In the genomic region with DNA sequence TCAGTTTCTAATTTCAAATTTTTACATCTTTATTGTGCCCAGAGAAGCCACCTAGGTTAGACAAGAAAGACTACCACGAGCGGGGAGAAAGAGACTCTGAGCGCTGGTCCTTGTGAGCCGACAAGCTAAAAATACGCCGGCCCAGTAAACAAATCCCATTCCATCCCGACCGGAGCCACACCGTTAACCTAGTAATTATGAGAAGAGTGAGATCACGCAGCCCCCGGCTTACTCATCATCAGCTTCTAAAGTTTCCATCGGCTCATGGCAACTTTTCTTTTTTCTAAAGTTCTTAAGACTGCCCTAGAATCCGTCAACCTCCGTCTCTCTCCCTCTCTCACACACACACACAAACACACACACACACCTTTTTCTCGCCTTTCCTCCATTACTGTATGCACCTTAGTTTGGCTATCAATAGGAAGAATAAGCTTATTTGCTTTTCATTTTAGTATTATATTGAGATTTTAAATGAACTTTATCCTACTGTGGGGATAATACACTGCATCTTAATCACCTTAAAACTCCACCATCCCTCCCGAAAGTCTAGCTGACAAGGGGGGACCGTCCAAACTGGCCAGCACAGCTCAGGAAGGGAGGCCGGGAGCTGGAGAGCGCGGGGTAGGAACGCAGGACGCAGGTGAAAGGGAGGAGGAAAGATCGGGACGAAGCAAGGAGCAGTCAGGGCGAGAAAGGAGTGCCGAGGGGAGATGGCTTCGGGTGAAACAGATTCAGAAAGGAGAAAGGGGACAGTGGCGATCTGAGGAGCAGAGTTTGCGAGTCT, we compare ENCODE assay signal across 8 cellular contexts. TPM values are rescaled to one million over a fixed set of nuclear protein-coding genes. Genes with fewer than 3 reads are reported as not detected.
DNase-seq lines count a peak whose midpoint lies in the region; ATAC-seq lines count a peak whose summit lies in the region.

No MANE protein-coding gene starts in this region.

- H3K27ac ChIP-seq in muscle layer of colon (ENCODE audit: low read depth, low read length) = peak overlapping the region; percentile 62

- H3K9me3 ChIP-seq in ES-I3 (ENCODE audit: control insufficient read depth, insufficient read depth, low read length) = no peaks in the 10 kb centered on the region
- no peaks in the 10 kb centered on the region for H3K9me3 ChIP-seq in muscle layer of colon (ENCODE audit: low read length)

- peaks cover 14% of the 10 kb centered on the region for H3K4me1 ChIP-seq in ES-I3 (ENCODE audit: insufficient read depth, low read length)
- H3K4me1 ChIP-seq in muscle layer of colon (ENCODE audit: insufficient read depth, low read length) = peaks cover 34% of the 10 kb centered on the region

- peak; percentile 13 for ATAC-seq in HG02973 (IDR thresholded peaks at IDR 0.05; ENCODE audit: unreplicated experiment)
- peak; percentile 51 for ATAC-seq in esophagus mucosa
- ATAC-seq in GM18519 (IDR thresholded peaks at IDR 0.05; ENCODE audit: low FRiP score, unreplicated experiment) = no peak

- H3K9ac ChIP-seq in ES-I3 (ENCODE audit: low read depth, low read length) = peak overlapping the region; percentile 81
- peak overlapping the region; percentile 97 for H3K9ac ChIP-seq in muscle layer of colon (ENCODE audit: low read length)

- H3K36me3 ChIP-seq in ES-I3 (ENCODE audit: insufficient read depth, low read length) (no peaks in the 10 kb centered on the region), muscle layer of colon (ENCODE audit: insufficient read depth, low read length) (peaks cover 5% of the 10 kb centered on the region)

- H3K4me3 ChIP-seq in muscle layer of colon (ENCODE audit: low read depth in 1 of 2, low read length in 2 of 2) = peak overlapping the region; percentile 80 to 95

- H3K27me3 ChIP-seq in muscle layer of colon (ENCODE audit: control insufficient read depth in 1 of 2, insufficient read depth in 2 of 2, low read length in 2 of 2) = no peaks in the 10 kb centered on the region

- DNase-seq in NCI-H82 (lab: John Stamatoyannopoulos, UW) (peak; percentile 76), activated T-cell treated with anti-CD3 and anti-CD28 coated beads for 24 hours (ENCODE audit: low read depth) (peak; percentile 60)
- peak; percentile 46 to 48 for DNase-seq in stimulated activated CD8-positive, alpha-beta memory T cell treated with anti-CD3 and anti-CD28 coated beads, Interleukin-7, amount 100 ng/mL, for 4 hours (ENCODE audit: low read depth in 2 of 2)

RNA-seq across cellular contexts. Expression of a gene that starts 0.7 kb away (rescaled TPM):
- total RNA-seq in esophagus mucosa = 11.8 TPM

RNA-seq across cellular contexts. Expression of a gene that starts 57.8 kb away (rescaled TPM):
- 22.4 TPM for total RNA-seq in esophagus mucosa
